ENCODE assay signal across 36 cellular contexts in the genomic region with DNA sequence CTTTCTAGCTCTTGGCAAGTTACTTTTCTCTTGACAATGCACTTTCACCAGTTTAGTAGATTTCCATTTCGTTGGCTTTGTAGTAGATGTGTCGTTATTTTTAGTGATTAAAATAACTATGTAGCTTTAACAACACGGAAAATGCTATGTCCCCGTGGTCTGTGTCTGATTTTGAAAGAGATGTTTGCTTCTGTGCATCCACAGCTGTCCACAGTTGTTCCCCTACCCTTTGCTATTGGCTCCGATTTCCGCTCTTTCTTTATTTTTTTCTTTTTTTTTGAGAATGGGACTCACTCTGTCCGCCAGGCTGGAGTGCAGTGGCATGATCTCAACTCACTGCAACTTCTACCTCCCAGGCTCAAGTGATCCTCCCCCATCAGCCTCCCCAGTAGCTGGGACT.
"Had no signal": no experiment of that assay in that cellular context is flagged by ENCODE, and none has a peak within 500 bp of the region (broad histone marks: within the 10 kb centered on the region; RNA-seq: fewer than 3 reads in every experiment).

No MANE protein-coding gene starts in this region.

- H3K4me3 ChIP-seq: adrenal gland, body of pancreas, breast epithelium had no signal

- H3K4me1 ChIP-seq: adrenal gland, body of pancreas, breast epithelium had no signal

- H3K4me1 Mint-ChIP-seq: activated B cell treated with CpG ODN at 0.5 μM for 24 hours; activated CD4-positive, alpha-beta T cell treated with anti-CD3 and anti-CD28 coated beads, Interleukin-2, amount 10 ng/mL, durations not matched to agents 24 days and 14 days; activated naive CD8-positive, alpha-beta T cell treated with anti-CD3 and anti-CD28 coated beads for 36 hours; activated T-helper 17 cell treated with anti-CD3 and anti-CD28 coated beads, Interleukin-2, amount 50 U/mL, for 72 hours; central memory CD8-positive, alpha-beta T cell had no signal

- H3K27me3 ChIP-seq: adrenal gland, body of pancreas, brain microvascular endothelial cell, breast epithelium had no signal

- ATAC-seq: activated CD8-positive, alpha-beta T cell treated with anti-CD3 and anti-CD28 coated beads for 36 hours; activated naive CD4-positive, alpha-beta T cell treated with anti-CD3 and anti-CD28 coated beads, Interleukin-2, amount 50 U/mL, for 72 hours; activated T-cell treated with anti-CD3 and anti-CD28 coated beads, Interleukin-2, amount 50 U/mL, for 4 hours; activated T-cell treated with anti-CD3 and anti-CD28 coated beads, Interleukin-2, amount 50 U/mL, for 72 hours; activated T-helper 17 cell treated with anti-CD3 and anti-CD28 coated beads, Interleukin-2, amount 50 U/mL, for 72 hours; body of pancreas had no signal

- H3K27ac Mint-ChIP-seq: activated B cell treated with CpG ODN at 0.5 μM for 24 hours; activated CD4-positive, alpha-beta memory T cell treated with anti-CD3 and anti-CD28 coated beads for 36 hours; activated CD4-positive, alpha-beta T cell treated with anti-CD3 and anti-CD28 coated beads, Interleukin-2, amount 10 ng/mL, durations not matched to agents 24 days and 14 days; activated CD8-positive, alpha-beta T cell treated with anti-CD3 and anti-CD28 coated beads for 36 hours; activated naive CD4-positive, alpha-beta T cell treated with anti-CD3 and anti-CD28 coated beads for 36 hours; activated naive CD4-positive, alpha-beta T cell treated with anti-CD3 and anti-CD28 coated beads, Interleukin-2, amount 50 U/mL, for 72 hours; activated naive CD8-positive, alpha-beta T cell treated with anti-CD3 and anti-CD28 coated beads for 36 hours; activated T-cell treated with anti-CD3 and anti-CD28 coated beads, Interleukin-2, amount 50 U/mL, for 72 hours; activated T-helper 1 cell treated with anti-CD3 and anti-CD28 coated beads, Interleukin-12 subunit alpha, Interleukin-12 subunit beta, Interleukin-2, Interleukin-4 antibody, amounts not matched to agents 30 ng/mL and 10 ng/mL and 1 ng/mL, durations not matched to agents 14 hours and 24 hours and 36 hours; activated T-helper 17 cell treated with anti-CD3 and anti-CD28 coated beads, Interleukin-2, amount 50 U/mL, for 72 hours; T-helper 1 cell treated with Interleukin-12 subunit alpha and Interleukin-12 subunit beta and Interleukin-4 antibody, amounts not matched to agents 30 μg/mL and 1 μg/mL, for 36 hours; T-helper 2 cell treated with Interferon-gamma antibody and Interleukin-4, amounts not matched to agents 5 μg/mL and 100 μg/mL, for 36 hours had no signal

- H3K9me3 ChIP-seq: adrenal gland, body of pancreas had no signal

- DNase-seq: activated B cell treated with CpG ODN at 0.5 μM for 24 hours; activated CD4-positive, alpha-beta memory T cell treated with anti-CD3 and anti-CD28 coated beads for 36 hours; activated CD4-positive, alpha-beta T cell treated with anti-CD3 and anti-CD28 coated beads for 4 hours; activated CD4-positive, alpha-beta T cell treated with anti-CD3 and anti-CD28 coated beads, Interleukin-2, amount 10 ng/mL, durations not matched to agents 24 days and 14 days; activated CD4-positive, alpha-beta T cell treated with anti-CD3 and anti-CD28 coated beads, Interleukin-2, amount 50 U/mL, for 1 hour; activated CD4-positive, alpha-beta T cell treated with anti-CD3 and anti-CD28 coated beads, Interleukin-2, amount 50 U/mL, for 4 hours; activated CD4-positive, CD25-positive, alpha-beta regulatory T cell treated with anti-CD3 and anti-CD28 coated beads, Interleukin-2, amount 50 U/mL, for 72 hours; activated CD8-positive, alpha-beta memory T cell treated with anti-CD3 and anti-CD28 coated beads, Interleukin-2, amount 50 U/mL, for 4 hours; activated CD8-positive, alpha-beta T cell treated with anti-CD3 and anti-CD28 coated beads for 36 hours; activated effector memory CD4-positive, alpha-beta T cell treated with anti-CD3 and anti-CD28 coated beads, Interleukin-2, amount 50 U/mL, for 16 hours; activated gamma-delta T cell treated with Interleukin-2 at 50 U/mL for 16 hours; activated naive CD4-positive, alpha-beta T cell; activated naive CD4-positive, alpha-beta T cell treated with anti-CD3 and anti-CD28 coated beads for 36 hours; activated naive CD4-positive, alpha-beta T cell treated with anti-CD3 and anti-CD28 coated beads, Interleukin-2, amount 50 U/mL, for 16 hours; activated naive CD8-positive, alpha-beta T cell treated with anti-CD3 and anti-CD28 coated beads for 36 hours; activated T-cell treated with anti-CD3 and anti-CD28 coated beads for 4 hours; activated T-cell treated with anti-CD3 and anti-CD28 coated beads, Interleukin-2, amount 50 U/mL, for 1 hour; activated T-cell treated with anti-CD3 and anti-CD28 coated beads, Interleukin-2, amount 50 U/mL, for 4 hours; activated T-cell treated with anti-CD3 and anti-CD28 coated beads, Interleukin-2, amount 50 U/mL, for 72 hours; adrenal gland; amniotic stem cell; aorta; body of pancreas; brain microvascular endothelial cell; cerebellar nuclear complex; T-helper 1 cell; T-helper 2 cell; T-helper 9 cell had no signal

- H3K4me3 Mint-ChIP-seq: activated B cell treated with CpG ODN at 0.5 μM for 24 hours; activated CD4-positive, alpha-beta memory T cell treated with anti-CD3 and anti-CD28 coated beads for 36 hours; activated CD4-positive, alpha-beta T cell treated with anti-CD3 and anti-CD28 coated beads, Interleukin-2, amount 10 ng/mL, durations not matched to agents 24 days and 14 days; activated CD8-positive, alpha-beta T cell treated with anti-CD3 and anti-CD28 coated beads for 36 hours; activated naive CD4-positive, alpha-beta T cell treated with anti-CD3 and anti-CD28 coated beads for 36 hours; activated naive CD8-positive, alpha-beta T cell treated with anti-CD3 and anti-CD28 coated beads for 36 hours; activated T-cell treated with anti-CD3 and anti-CD28 coated beads, Interleukin-2, amount 50 U/mL, for 4 hours; activated T-cell treated with anti-CD3 and anti-CD28 coated beads, Interleukin-2, amount 50 U/mL, for 72 hours; activated T-helper 1 cell treated with anti-CD3 and anti-CD28 coated beads, Interleukin-12 subunit alpha, Interleukin-12 subunit beta, Interleukin-2, Interleukin-4 antibody, amounts not matched to agents 30 ng/mL and 10 ng/mL and 1 ng/mL, durations not matched to agents 14 hours and 24 hours and 36 hours; activated T-helper 17 cell treated with anti-CD3 and anti-CD28 coated beads, Interleukin-2, amount 50 U/mL, for 72 hours; central memory CD8-positive, alpha-beta T cell; T-helper 1 cell treated with Interleukin-12 subunit alpha and Interleukin-12 subunit beta and Interleukin-4 antibody, amounts not matched to agents 30 μg/mL and 1 μg/mL, for 36 hours; T-helper 2 cell treated with Interferon-gamma antibody and Interleukin-4, amounts not matched to agents 5 μg/mL and 100 μg/mL, for 36 hours had no signal

- H3K36me3 Mint-ChIP-seq: activated CD4-positive, alpha-beta memory T cell treated with anti-CD3 and anti-CD28 coated beads for 36 hours; activated naive CD8-positive, alpha-beta T cell treated with anti-CD3 and anti-CD28 coated beads for 36 hours had no signal

- H3K9me3 Mint-ChIP-seq: activated naive CD4-positive, alpha-beta T cell treated with anti-CD3 and anti-CD28 coated beads for 36 hours had no signal

- H3K27ac ChIP-seq: adrenal gland, body of pancreas, brain microvascular endothelial cell, breast epithelium, VCaP had no signal

- H3K36me3 ChIP-seq: adrenal gland, brain microvascular endothelial cell, breast epithelium had no signal

- H3K27me3 Mint-ChIP-seq: activated B cell treated with CpG ODN at 0.5 μM for 24 hours; activated CD4-positive, alpha-beta memory T cell treated with anti-CD3 and anti-CD28 coated beads for 36 hours; activated CD4-positive, alpha-beta T cell treated with anti-CD3 and anti-CD28 coated beads, Interleukin-2, amount 10 ng/mL, durations not matched to agents 24 days and 14 days; activated CD8-positive, alpha-beta T cell treated with anti-CD3 and anti-CD28 coated beads for 36 hours; activated naive CD8-positive, alpha-beta T cell treated with anti-CD3 and anti-CD28 coated beads for 36 hours; activated T-helper 17 cell treated with anti-CD3 and anti-CD28 coated beads, Interleukin-2, amount 50 U/mL, for 72 hours; central memory CD8-positive, alpha-beta T cell had no signal
